Comparison of ENCODE assay signal across 9 cellular contexts in the genomic region with DNA sequence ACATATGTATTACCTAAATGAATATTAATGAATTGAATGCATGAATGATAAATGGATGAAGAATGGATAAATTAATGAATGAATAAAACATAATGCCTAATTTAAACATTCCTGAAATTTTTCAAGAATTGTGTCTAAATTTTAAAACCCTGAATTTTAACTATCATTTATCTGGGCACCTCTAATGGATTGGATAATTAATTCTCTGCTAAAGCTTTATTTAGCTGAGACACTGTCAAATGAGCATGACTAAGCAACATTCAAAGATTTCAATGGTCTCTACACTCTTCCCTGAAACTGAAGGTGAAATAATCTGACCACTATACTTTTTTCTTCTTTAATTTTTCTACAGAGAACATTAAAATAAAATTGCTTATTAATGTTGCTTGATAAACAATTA.
"Had no signal": no experiment of that assay in that cellular context is flagged by ENCODE, and none has a peak within 500 bp of the region (broad histone marks: within the 10 kb centered on the region; RNA-seq: fewer than 3 reads in every experiment).

No MANE protein-coding gene starts in this region.

- ATAC-seq: HepG2 had no signal

- DNase-seq: GM23248, H7, Karpas-422, KBM-7 had no signal

- FAIRE-seq: HepG2 had no signal

- H3K27ac Mint-ChIP-seq: IgD-negative memory B cell had no signal

- H2AFZ ChIP-seq: GM23248 had no signal

- H3K4me3 Mint-ChIP-seq: IgD-negative memory B cell had no signal

- H3K4me1 Mint-ChIP-seq: IgD-negative memory B cell had no signal

- H3K9me3 ChIP-seq: HAP-1 had no signal

- H3K4me1 ChIP-seq: HAP-1 had no signal

- H3K4me3 ChIP-seq: GM23248, HAP-1 had no signal

- H3K27me3 Mint-ChIP-seq: IgD-negative memory B cell had no signal

- H3K36me3 ChIP-seq: HAP-1 had no signal

- H3K9ac ChIP-seq: GM23248, KMS-11 had no signal

- H3K36me3 Mint-ChIP-seq: IgD-negative memory B cell had no signal

- H3K4me2 ChIP-seq: KMS-11 had no signal

- H3K27ac ChIP-seq: GM23248, HL-60, KMS-11 had no signal
